Comparison of ENCODE assay signal across 8 cellular contexts in the genomic region with DNA sequence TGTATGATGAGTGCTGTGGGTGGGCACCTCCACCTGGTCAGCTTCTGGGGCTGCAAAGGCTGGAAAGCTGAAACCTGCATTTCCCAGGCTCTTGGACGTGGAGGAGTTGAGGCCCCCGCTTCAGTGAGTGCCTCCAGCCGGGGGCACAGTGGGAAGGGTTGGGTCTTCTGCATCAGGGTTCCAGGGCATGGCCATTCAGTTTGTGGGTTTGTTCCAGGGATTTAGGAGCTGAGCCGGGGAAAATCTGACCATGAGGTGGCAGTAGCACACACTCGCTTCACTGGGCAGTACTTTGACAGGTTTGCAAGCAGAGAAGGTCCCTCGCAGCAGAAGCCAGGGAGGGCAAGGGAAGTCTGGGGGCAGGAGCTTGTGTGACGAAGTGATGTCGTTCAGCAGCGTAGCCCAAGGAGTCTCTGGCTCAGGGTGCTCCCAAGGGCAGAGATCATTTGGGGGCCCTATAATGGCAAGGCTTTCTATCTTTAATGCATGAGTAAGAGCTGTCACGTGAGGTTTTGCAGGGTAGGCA.
DNase-seq lines count a peak whose midpoint lies in the region; ATAC-seq and TF ChIP-seq lines count a peak whose summit lies in the region.

No MANE protein-coding gene starts in this region.

- peaks cover 6% of the 10 kb centered on the region; the same call in 1 of the 2 replicates for H3K9me3 Mint-ChIP-seq in HFFc6

- WGBS in iPS DF 6.9 (ENCODE audit: insufficient coverage, insufficient read length) = no CpG with 5 or more reads among the region's 10 CpGs
- WGBS in spleen, 5 donors = 75 to 82% (median 79%) methylated on average over 10 of the region's 10 CpGs

- H3K27ac Mint-ChIP-seq in HFFc6 = no peak overlapping the region

- no peak overlapping the region for H3K4me3 Mint-ChIP-seq in HFFc6

- H3K27me3 ChIP-seq in RWPE2 (ENCODE audit: insufficient read depth, poor library complexity, severe bottlenecking) (no peaks in the 10 kb centered on the region), iPS DF 6.9 (ENCODE audit: control insufficient read depth, insufficient read depth, low read length) (no peaks in the 10 kb centered on the region), spleen (replicated peaks in 1 of 7) (peaks cover 0 to 25% (median 0%) of the 10 kb centered on the region in 7 donors)

- no peaks in the 10 kb centered on the region for H3K4me1 ChIP-seq in RWPE2 (ENCODE audit: insufficient read depth, poor library complexity, severe bottlenecking)
- H3K4me1 ChIP-seq in iPS DF 6.9 (ENCODE audit: control insufficient read depth, insufficient read depth, low read length) = no peaks in the 10 kb centered on the region
- H3K4me1 ChIP-seq in spleen = no peaks in the 10 kb centered on the region

- no peaks in the 10 kb centered on the region for H3K36me3 ChIP-seq in RWPE2 (ENCODE audit: low read depth)
- no peaks in the 10 kb centered on the region for H3K36me3 ChIP-seq in iPS DF 6.9 (ENCODE audit: control insufficient read depth, insufficient read depth, low read length)
- no peaks in the 10 kb centered on the region for H3K36me3 ChIP-seq in spleen

- H3K9me3 ChIP-seq in RWPE2 (ENCODE audit: severe bottlenecking) = no peaks in the 10 kb centered on the region
- no peaks in the 10 kb centered on the region for H3K9me3 ChIP-seq in iPS DF 6.9 (ENCODE audit: control insufficient read depth, insufficient read depth, low read length)
- peaks cover 0 to 6% (median 0%) of the 10 kb centered on the region in 8 donors for H3K9me3 ChIP-seq in spleen

- H3K27ac ChIP-seq in RWPE2 (ENCODE audit: poor library complexity, severe bottlenecking) (no peak overlapping the region), iPS DF 6.9 (ENCODE audit: low read length) (no peak overlapping the region), spleen (no peak overlapping the region)

- DNase-seq in COLO668 (lab: John Stamatoyannopoulos, UW; ENCODE audit: unreplicated experiment) (peak; percentile 17), HFFc6 (peak; percentile 5), RWPE2 (ENCODE audit: low spot score) (no peak), iPS DF 6.9 (ENCODE audit: low read depth, low spot score) (peak; percentile 70), cerebellum (ENCODE audit: low spot score) (no peak), spleen (no peak), T-helper 9 cell (no peak)

- no peaks in the 10 kb centered on the region for H3K4me1 Mint-ChIP-seq in HFFc6 (ENCODE audit: low read depth)

- peaks cover 25% of the 10 kb centered on the region for H3K27me3 Mint-ChIP-seq in HFFc6 (ENCODE audit: insufficient read depth)

- intact Hi-C loops in spleen (cut with DNase I; ENCODE audit: low total_unique reads) = no loop called here

- peak; percentile 84 for ATAC-seq in RWPE2 (ENCODE audit: low read depth)
- no peak for ATAC-seq in GM19397 (IDR thresholded peaks at IDR 0.05; ENCODE audit: unreplicated experiment)

- peak; percentile 72 for TF ChIP-seq CTCF in HFFc6 (IDR thresholded peaks at IDR 0.05)
- TF ChIP-seq CTCF in RWPE2 (IDR thresholded peaks at IDR 0.05; ENCODE audit: poor library complexity, severe bottlenecking) = peak; percentile 99
- TF ChIP-seq CTCF in spleen (IDR thresholded peaks at IDR 0.05 in 8 of 11, conservative IDR thresholded peaks at IDR 0.05 in 3 of 11) = peak in 3 of 11 experiments; percentile 5 to 19 (median 10)

- no peak for TF ChIP-seq POLR2A in spleen (IDR thresholded peaks at IDR 0.05)

- H3K4me3 ChIP-seq in RWPE2 (ENCODE audit: severe bottlenecking) (no peak overlapping the region), iPS DF 6.9 (ENCODE audit: low read length) (no peak overlapping the region), spleen (no peak overlapping the region)

- H3K36me3 Mint-ChIP-seq in HFFc6 (ENCODE audit: low read depth) = no peaks in the 10 kb centered on the region

Comparison
In these comparisons a context has a peak if more than half of its experiments do, and no peak if none do; other contexts are left out.
1. DNase-seq: peak in COLO668 (single experiment), HFFc6 (single experiment) and iPS DF 6.9 (single experiment); none in RWPE2 (single experiment), cerebellum (single experiment), spleen (single experiment) and T-helper 9 cell (single experiment).